Comparison of ENCODE assay signal across 1 cellular context in the genomic region with DNA sequence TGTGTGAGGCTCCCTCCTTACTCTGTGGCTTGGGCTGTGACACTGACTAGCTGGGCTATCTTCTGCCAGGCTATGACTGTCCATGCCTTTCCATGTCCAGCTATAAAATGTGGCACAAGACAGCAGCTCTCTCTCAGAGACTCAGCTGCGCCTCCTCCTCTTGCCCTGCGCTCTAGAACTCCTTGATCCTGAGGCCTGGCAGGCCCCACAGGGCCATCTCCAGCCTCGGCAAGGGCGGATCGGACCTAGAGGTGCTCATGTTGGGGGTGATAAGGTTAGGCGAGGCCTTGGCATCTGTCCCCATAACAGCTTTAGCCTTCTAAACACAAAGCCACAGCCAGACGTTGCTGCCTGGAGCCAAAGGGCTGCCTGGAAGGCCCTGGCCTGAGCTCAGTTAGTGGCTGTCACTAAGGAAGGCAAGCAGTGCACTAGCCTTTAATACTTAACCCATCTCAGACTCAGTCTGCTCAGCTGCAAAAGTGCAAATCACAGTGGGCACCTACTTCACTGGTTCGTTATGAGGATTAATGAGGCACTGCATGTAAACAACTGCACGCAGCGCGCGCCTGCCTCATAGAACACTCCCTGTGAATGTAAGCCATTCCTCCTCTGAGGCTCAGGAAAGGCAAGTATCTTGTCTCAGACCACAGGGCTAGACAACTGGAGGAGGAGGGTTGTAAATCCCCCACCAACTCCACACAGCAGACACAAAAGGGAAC.
TF ChIP-seq lines count a peak whose summit lies in the region.

No MANE protein-coding gene starts in this region.

TF ChIP-seq in SK-N-SH treated with all-trans-retinoic acid at 6 μM for 48 hours, 23 proteins besides CTCF, POLR2A, EP300 and RAD21 (continued from another document):
- TF ChIP-seq, protein P1, sequence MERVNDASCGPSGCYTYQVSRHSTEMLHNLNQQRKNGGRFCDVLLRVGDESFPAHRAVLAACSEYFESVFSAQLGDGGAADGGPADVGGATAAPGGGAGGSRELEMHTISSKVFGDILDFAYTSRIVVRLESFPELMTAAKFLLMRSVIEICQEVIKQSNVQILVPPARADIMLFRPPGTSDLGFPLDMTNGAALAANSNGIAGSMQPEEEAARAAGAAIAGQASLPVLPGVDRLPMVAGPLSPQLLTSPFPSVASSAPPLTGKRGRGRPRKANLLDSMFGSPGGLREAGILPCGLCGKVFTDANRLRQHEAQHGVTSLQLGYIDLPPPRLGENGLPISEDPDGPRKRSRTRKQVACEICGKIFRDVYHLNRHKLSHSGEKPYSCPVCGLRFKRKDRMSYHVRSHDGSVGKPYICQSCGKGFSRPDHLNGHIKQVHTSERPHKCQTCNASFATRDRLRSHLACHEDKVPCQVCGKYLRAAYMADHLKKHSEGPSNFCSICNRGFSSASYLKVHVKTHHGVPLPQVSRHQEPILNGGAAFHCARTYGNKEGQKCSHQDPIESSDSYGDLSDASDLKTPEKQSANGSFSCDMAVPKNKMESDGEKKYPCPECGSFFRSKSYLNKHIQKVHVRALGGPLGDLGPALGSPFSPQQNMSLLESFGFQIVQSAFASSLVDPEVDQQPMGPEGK (CRISPR knock-in tag; IDR thresholded peaks at IDR 0.05; ENCODE audit: borderline replicate concordance): no peak
- TF ChIP-seq TOX (CRISPR knock-in tag; IDR thresholded peaks at IDR 0.05; ENCODE audit: borderline replicate concordance) (no peak), ZFP3 (CRISPR knock-in tag; IDR thresholded peaks at IDR 0.05) (no peak), ZNF8 (CRISPR knock-in tag; IDR thresholded peaks at IDR 0.05) (no peak), PPARA (CRISPR knock-in tag; IDR thresholded peaks at IDR 0.05; ENCODE audit: borderline replicate concordance) (no peak), ZC3H10 (CRISPR knock-in tag; IDR thresholded peaks at IDR 0.05) (no peak)
